9 cellular contexts compared by ENCODE assay signal in genomic region chr13:111049791-111050538, GRCh38.
DNase-seq lines count a peak whose midpoint lies in the region; ATAC-seq, FAIRE-seq and TF ChIP-seq lines count a peak whose summit lies in the region.
"Had no signal": no experiment of that assay in that cellular context is flagged by ENCODE, and none has a peak within 500 bp of the region (broad histone marks: within the 10 kb centered on the region; RNA-seq: fewer than 3 reads in every experiment).

No MANE protein-coding gene starts in this region.

- no peaks in the 10 kb centered on the region for H3K79me2 ChIP-seq in endothelial cell of umbilical vein (ENCODE audit: control insufficient read depth, insufficient read depth, low read length)

- H3K9ac ChIP-seq in endothelial cell of umbilical vein (replicated peaks; ENCODE audit: extremely low read depth, insufficient read depth, low read length), result no peak overlapping the region

- CTCF ChIA-PET in endothelial cell of umbilical vein (lab: Charles Lee), result interaction anchor here (0.6 to 3.5 kb wide), 3 partner anchors 105 to 155 kb away, joined by 3 to 29 read pairs (median 5); partner anchors contain the start of gene ANKRD10

- H3K27me3 Mint-ChIP-seq in osteocyte (ENCODE audit: unreplicated experiment), result peaks cover 13% of the 10 kb centered on the region

- no peak overlapping the region for H3K4me2 ChIP-seq in endothelial cell of umbilical vein (ENCODE audit: insufficient read depth, low read length)

- peak; percentile 71 for FAIRE-seq in G401.6 (lab: Jason Lieb, UNC)
- no peak for FAIRE-seq in endothelial cell of umbilical vein (lab: Jason Lieb, UNC)

- peak; percentile 46 for DNase-seq in NCI-H1105 treated with DMSO at 0.1 percent for 48 hours (lab: John Stamatoyannopoulos, UW)
- peak; percentile 24 for DNase-seq in endothelial cell of umbilical vein (ENCODE audit: low read depth, low spot score)
- DNase-seq in osteocyte (ENCODE audit: extremely low spot score, unreplicated experiment), result no peak
- no peak for DNase-seq in ureter (ENCODE audit: low spot score)
- DNase-seq: naive B cell had no signal

- H3K4me3 ChIP-seq in endothelial cell of umbilical vein (replicated peaks in 1 of 3; ENCODE audit: insufficient read depth in 1 of 3, low read depth in 1 of 3, low read length in 3 of 3), result no peak overlapping the region

- H3K9me3 ChIP-seq in endothelial cell of umbilical vein (replicated peaks; ENCODE audit: control insufficient read depth, insufficient read depth, low read length), result no peaks in the 10 kb centered on the region

- H3K4me1 ChIP-seq in endothelial cell of umbilical vein (ENCODE audit: control insufficient read depth, extremely low read depth, insufficient read depth, low read length), result no peaks in the 10 kb centered on the region

- H2AFZ ChIP-seq in endothelial cell of umbilical vein (ENCODE audit: low read depth, low read length), result no peak overlapping the region

- no peak overlapping the region for H3K27ac Mint-ChIP-seq in osteocyte (ENCODE audit: unreplicated experiment)

- peaks cover 10% of the 10 kb centered on the region for H3K9me3 Mint-ChIP-seq in osteocyte (ENCODE audit: unreplicated experiment)
- H3K9me3 Mint-ChIP-seq: naive B cell had no signal

- no peak for ATAC-seq in HG02642 (IDR thresholded peaks at IDR 0.05; ENCODE audit: poor library complexity, unreplicated experiment)
- ATAC-seq in HG02840 (IDR thresholded peaks at IDR 0.05; ENCODE audit: low FRiP score, unreplicated experiment), result no peak
- ATAC-seq in HG02973 (IDR thresholded peaks at IDR 0.05; ENCODE audit: unreplicated experiment), result no peak

- BruUV-seq in endothelial cell of umbilical vein (replicated peaks; lab: Mats Ljungman, UMichigan), result no TSS peak

- no peaks in the 10 kb centered on the region for H4K20me1 ChIP-seq in endothelial cell of umbilical vein (replicated peaks; ENCODE audit: control insufficient read depth, extremely low read depth, insufficient read depth, low read length)

- intact Hi-C loops in endothelial cell of umbilical vein (cut with micrococcal nuclease), result loop anchor here (1.0 kb wide), 3 partner anchors 106 to 457 kb away; partner anchors contain the start of gene ANKRD10

- H3K4me1 Mint-ChIP-seq in osteocyte (ENCODE audit: unreplicated experiment), result peaks cover 14% of the 10 kb centered on the region

- POLR2A ChIA-PET in endothelial cell of umbilical vein (lab: Charles Lee), result no interaction called here

- no peaks in the 10 kb centered on the region for H3K36me3 ChIP-seq in endothelial cell of umbilical vein (ENCODE audit: control insufficient read depth in 2 of 2, extremely low read depth in 1 of 2, insufficient read depth in 2 of 2, low read length in 2 of 2)

- H3K4me3 Mint-ChIP-seq in osteocyte (ENCODE audit: unreplicated experiment), result no peak overlapping the region

- no peak for TF ChIP-seq POLR2A in endothelial cell of umbilical vein (IDR thresholded peaks at IDR 0.05; ENCODE audit: low read depth, low read length)

- no peak overlapping the region for H3K27ac ChIP-seq in endothelial cell of umbilical vein (ENCODE audit: insufficient read depth, low read depth, low read length)

- H3K36me3 Mint-ChIP-seq in osteocyte (ENCODE audit: unreplicated experiment), result peaks cover 3% of the 10 kb centered on the region
- H3K36me3 Mint-ChIP-seq: naive B cell had no signal

- H3K27me3 ChIP-seq in endothelial cell of umbilical vein (ENCODE audit: control insufficient read depth in 2 of 2, insufficient read depth in 2 of 2, low read length in 2 of 2), result peaks cover 0 to under 1% of the 10 kb centered on the region in 2 experiments

- TF ChIP-seq CTCF in endothelial cell of umbilical vein (IDR thresholded peaks at IDR 0.05; ENCODE audit: extremely low read depth in 1 of 2, insufficient read depth in 1 of 2, low read depth in 1 of 2, low read length in 2 of 2) (peak in 1 of 2 donors; percentile 46), osteocyte (IDR thresholded peaks at IDR 0.05) (peak; percentile 78)

- dilution Hi-C loops in endothelial cell of umbilical vein (cut with MboI; ENCODE audit: extremely low pct_ligation_motif_present, low sequenced_read_pairs), result no loop called here

- H3K9me1 ChIP-seq in endothelial cell of umbilical vein (replicated peaks; ENCODE audit: control insufficient read depth, extremely low read depth, insufficient read depth, low read length), result no peaks in the 10 kb centered on the region

TF ChIP-seq in endothelial cell of umbilical vein, 7 proteins besides CTCF, POLR2A, EP300 and RAD21:
- no peak for TF ChIP-seq FOS (IDR thresholded peaks at IDR 0.05; ENCODE audit: borderline replicate concordance, insufficient read depth, low read length)
- no peak for TF ChIP-seq JUN (IDR thresholded peaks at IDR 0.05; ENCODE audit: borderline replicate concordance, insufficient read depth, insufficient read length, low read depth)
- no peak for TF ChIP-seq EZH2 (IDR thresholded peaks at IDR 0.05; ENCODE audit: borderline replicate concordance, low read depth, low read length, severe bottlenecking)
- TF ChIP-seq MAX (IDR thresholded peaks at IDR 0.05; ENCODE audit: insufficient read depth, insufficient read length), result no peak
- no peak for TF ChIP-seq POLR2AphosphoS5 (IDR thresholded peaks at IDR 0.05; ENCODE audit: insufficient read depth, low read depth, low read length)

Comparison
In these comparisons a context has a peak if more than half of its experiments do, and no peak if none do; other contexts are left out.
1. DNase-seq: peak in NCI-H1105 treated with DMSO at 0.1 percent for 48 hours (single experiment) and endothelial cell of umbilical vein (single experiment); none in osteocyte (single experiment) and ureter (single experiment).